Comparison of ENCODE assay signal across 14 cellular contexts in genomic region chr1:229643996-229644748, GRCh38. TPM values are rescaled to one million over a fixed set of nuclear protein-coding genes. Genes with fewer than 3 reads are reported as not detected.
DNase-seq lines count a peak whose midpoint lies in the region; ATAC-seq and TF ChIP-seq lines count a peak whose summit lies in the region.
"Had no signal": no experiment of that assay in that cellular context is flagged by ENCODE, and none has a peak within 500 bp of the region (broad histone marks: within the 10 kb centered on the region; RNA-seq: fewer than 3 reads in every experiment).

No MANE protein-coding gene starts in this region.

- peaks cover 6% of the 10 kb centered on the region for H3K4me1 Mint-ChIP-seq in activated CD8-positive, alpha-beta T cell treated with anti-CD3 and anti-CD28 coated beads, Interleukin-2, amount 10 ng/mL, durations not matched to agents 7 days and 5 days (ENCODE audit: low read depth)
- peaks cover 5% of the 10 kb centered on the region for H3K4me1 Mint-ChIP-seq in activated CD8-positive, alpha-beta T cell treated with anti-CD3 and anti-CD28 coated beads for 36 hours (ENCODE audit: low read depth)
- H3K4me1 Mint-ChIP-seq in chondrocyte (ENCODE audit: low read depth), result peaks cover 8% of the 10 kb centered on the region
- H3K4me1 Mint-ChIP-seq in stimulated activated memory B cell treated with anti-CD40 and anti-IgM and Interleukin-4, amounts not matched to agents 10 μg/mL and 1 μg/mL and 100 μg/mL, for 72 hours, result peaks cover 19% of the 10 kb centered on the region

- H3K9me3 Mint-ChIP-seq in activated CD8-positive, alpha-beta T cell treated with anti-CD3 and anti-CD28 coated beads, Interleukin-2, amount 10 ng/mL, durations not matched to agents 7 days and 5 days (ENCODE audit: insufficient read depth), result no peaks in the 10 kb centered on the region
- H3K9me3 Mint-ChIP-seq in activated CD8-positive, alpha-beta T cell treated with anti-CD3 and anti-CD28 coated beads for 36 hours, result no peaks in the 10 kb centered on the region
- no peaks in the 10 kb centered on the region for H3K9me3 Mint-ChIP-seq in chondrocyte (ENCODE audit: low read depth)
- H3K9me3 Mint-ChIP-seq in stimulated activated memory B cell treated with anti-CD40 and anti-IgM and Interleukin-4, amounts not matched to agents 10 μg/mL and 1 μg/mL and 100 μg/mL, for 72 hours, result no peaks in the 10 kb centered on the region
- H3K9me3 Mint-ChIP-seq: activated naive CD4-positive, alpha-beta T cell treated with anti-CD3 and anti-CD28 coated beads for 36 hours had no signal

- H3K27ac Mint-ChIP-seq in activated CD8-positive, alpha-beta T cell treated with anti-CD3 and anti-CD28 coated beads, Interleukin-2, amount 10 ng/mL, durations not matched to agents 7 days and 5 days, result peak overlapping the region; percentile 23
- no peak overlapping the region for H3K27ac Mint-ChIP-seq in activated CD8-positive, alpha-beta T cell treated with anti-CD3 and anti-CD28 coated beads for 36 hours
- H3K27ac Mint-ChIP-seq in chondrocyte (ENCODE audit: unreplicated experiment), result peak overlapping the region; percentile 18
- H3K27ac Mint-ChIP-seq in stimulated activated memory B cell treated with anti-CD40 and anti-IgM and Interleukin-4, amounts not matched to agents 10 μg/mL and 1 μg/mL and 100 μg/mL, for 72 hours, result peak overlapping the region; percentile 29
- H3K27ac Mint-ChIP-seq: activated naive CD4-positive, alpha-beta T cell treated with anti-CD3 and anti-CD28 coated beads for 36 hours had no signal

- no peak overlapping the region for H3K4me3 Mint-ChIP-seq in activated CD8-positive, alpha-beta T cell treated with anti-CD3 and anti-CD28 coated beads, Interleukin-2, amount 10 ng/mL, durations not matched to agents 7 days and 5 days
- no peak overlapping the region for H3K4me3 Mint-ChIP-seq in activated CD8-positive, alpha-beta T cell treated with anti-CD3 and anti-CD28 coated beads for 36 hours
- no peak overlapping the region for H3K4me3 Mint-ChIP-seq in chondrocyte (ENCODE audit: unreplicated experiment)
- no peak overlapping the region for H3K4me3 Mint-ChIP-seq in stimulated activated memory B cell treated with anti-CD40 and anti-IgM and Interleukin-4, amounts not matched to agents 10 μg/mL and 1 μg/mL and 100 μg/mL, for 72 hours
- H3K4me3 Mint-ChIP-seq: activated naive CD4-positive, alpha-beta T cell treated with anti-CD3 and anti-CD28 coated beads for 36 hours had no signal

- TF ChIP-seq CTCF in activated CD8-positive, alpha-beta T cell treated with anti-CD3 and anti-CD28 coated beads for 36 hours (IDR thresholded peaks at IDR 0.05), result no peak
- no peak for TF ChIP-seq CTCF in chondrocyte (IDR thresholded peaks at IDR 0.05)

- DNase-seq in activated CD8-positive, alpha-beta T cell treated with anti-CD3 and anti-CD28 coated beads, Interleukin-2, amount 10 ng/mL, durations not matched to agents 7 days and 5 days, result no peak
- no peak for DNase-seq in activated CD8-positive, alpha-beta T cell treated with anti-CD3 and anti-CD28 coated beads for 36 hours
- no peak for DNase-seq in chondrocyte (ENCODE audit: low spot score)
- no peak for DNase-seq in HUDEP-2 (lab: John Stamatoyannopoulos, UW; ENCODE audit: unreplicated experiment in 76 of 76)
- no peak for DNase-seq in cardiac septum (ENCODE audit: low spot score)
- no peak for DNase-seq in SKM-1 (lab: John Stamatoyannopoulos, UW; ENCODE audit: unreplicated experiment)
- DNase-seq: activated CD4-positive, alpha-beta T cell treated with anti-CD3 and anti-CD28 coated beads for 1 hour; activated naive CD4-positive, alpha-beta T cell treated with anti-CD3 and anti-CD28 coated beads for 36 hours; dorsolateral prefrontal cortex; retina had no signal

- no peak for ATAC-seq in activated CD8-positive, alpha-beta T cell treated with anti-CD3 and anti-CD28 coated beads, Interleukin-2, amount 10 ng/mL, durations not matched to agents 7 days and 5 days
- no peak for ATAC-seq in activated CD8-positive, alpha-beta T cell treated with anti-CD3 and anti-CD28 coated beads for 36 hours
- ATAC-seq in HG03108 (IDR thresholded peaks at IDR 0.05; ENCODE audit: unreplicated experiment), result peak; percentile 66
- ATAC-seq in stimulated activated memory B cell treated with anti-CD40 and anti-IgM and Interleukin-4, amounts not matched to agents 10 μg/mL and 1 μg/mL and 100 μg/mL, for 72 hours, result peak; percentile 71
- ATAC-seq: A549, Right ventricle myocardium inferior had no signal

- H3K36me3 Mint-ChIP-seq in activated CD8-positive, alpha-beta T cell treated with anti-CD3 and anti-CD28 coated beads, Interleukin-2, amount 10 ng/mL, durations not matched to agents 7 days and 5 days (ENCODE audit: low read depth), result peaks cover 30% of the 10 kb centered on the region
- peaks cover 46% of the 10 kb centered on the region for H3K36me3 Mint-ChIP-seq in activated CD8-positive, alpha-beta T cell treated with anti-CD3 and anti-CD28 coated beads for 36 hours (ENCODE audit: low read depth)
- H3K36me3 Mint-ChIP-seq in chondrocyte (ENCODE audit: low read depth), result peaks cover 16% of the 10 kb centered on the region
- peaks cover 48% of the 10 kb centered on the region for H3K36me3 Mint-ChIP-seq in stimulated activated memory B cell treated with anti-CD40 and anti-IgM and Interleukin-4, amounts not matched to agents 10 μg/mL and 1 μg/mL and 100 μg/mL, for 72 hours

- POLR2A ChIA-PET in activated CD8-positive, alpha-beta T cell treated with anti-CD3 and anti-CD28 coated beads, Interleukin-2, amount 10 ng/mL, durations not matched to agents 7 days and 5 days (lab: Charles Lee), result no interaction called here
- POLR2A ChIA-PET in activated CD8-positive, alpha-beta T cell treated with anti-CD3 and anti-CD28 coated beads for 36 hours (lab: Charles Lee), result no interaction called here

- CTCF ChIA-PET in activated CD8-positive, alpha-beta T cell treated with anti-CD3 and anti-CD28 coated beads, Interleukin-2, amount 10 ng/mL, durations not matched to agents 7 days and 5 days (lab: Charles Lee), result no interaction called here
- CTCF ChIA-PET in activated CD8-positive, alpha-beta T cell treated with anti-CD3 and anti-CD28 coated beads for 36 hours (lab: Charles Lee), result no interaction called here

- H3K27me3 Mint-ChIP-seq in activated CD8-positive, alpha-beta T cell treated with anti-CD3 and anti-CD28 coated beads, Interleukin-2, amount 10 ng/mL, durations not matched to agents 7 days and 5 days (ENCODE audit: low read depth), result no peaks in the 10 kb centered on the region
- H3K27me3 Mint-ChIP-seq in activated CD8-positive, alpha-beta T cell treated with anti-CD3 and anti-CD28 coated beads for 36 hours, result no peaks in the 10 kb centered on the region
- H3K27me3 Mint-ChIP-seq in chondrocyte (ENCODE audit: low read depth), result no peaks in the 10 kb centered on the region
- no peaks in the 10 kb centered on the region for H3K27me3 Mint-ChIP-seq in stimulated activated memory B cell treated with anti-CD40 and anti-IgM and Interleukin-4, amounts not matched to agents 10 μg/mL and 1 μg/mL and 100 μg/mL, for 72 hours

- intact Hi-C loops in activated CD8-positive, alpha-beta T cell treated with anti-CD3 and anti-CD28 coated beads for 36 hours (cut with micrococcal nuclease), result no loop called here
- intact Hi-C loops in cardiac septum (cut with DNase I), result no loop called here

RNA-seq across cellular contexts. Expression of gene URB2, which starts 18.1 kb away (rescaled TPM):
- 10 to 100 TPM; 17.2 to 17.5 TPM for total RNA-seq in activated CD8-positive, alpha-beta T cell treated with anti-CD3 and anti-CD28 coated beads, Interleukin-2, amount 10 ng/mL, durations not matched to agents 7 days and 5 days
- total RNA-seq in activated CD8-positive, alpha-beta T cell treated with anti-CD3 and anti-CD28 coated beads for 36 hours, result 10 to 100 TPM; 17.4 to 17.7 TPM
- 7.9 to 11.7 TPM (median 8.4 TPM) in 3 replicates for total RNA-seq in chondrocyte
- total RNA-seq in cardiac septum, result 5.5 TPM

RNA-seq across cellular contexts. Expression of gene TAF5L, which starts 18.2 kb away (rescaled TPM):
- 10 to 100 TPM; 30.2 to 30.7 TPM for total RNA-seq in activated CD8-positive, alpha-beta T cell treated with anti-CD3 and anti-CD28 coated beads, Interleukin-2, amount 10 ng/mL, durations not matched to agents 7 days and 5 days
- total RNA-seq in activated CD8-positive, alpha-beta T cell treated with anti-CD3 and anti-CD28 coated beads for 36 hours, result 10 to 100 TPM; 17.7 to 19.5 TPM
- 16.4 to 22.1 TPM (median 18.8 TPM) in 3 replicates for total RNA-seq in chondrocyte
- total RNA-seq in cardiac septum, result 12.5 TPM

Comparison
In these comparisons a context has a peak if more than half of its experiments do, and no peak if none do; other contexts are left out.
1. ATAC-seq: peak in HG03108 (single experiment) and stimulated activated memory B cell treated with anti-CD40 and anti-IgM and Interleukin-4, amounts not matched to agents 10 μg/mL and 1 μg/mL and 100 μg/mL, for 72 hours (single experiment); none in activated CD8-positive, alpha-beta T cell treated with anti-CD3 and anti-CD28 coated beads, Interleukin-2, amount 10 ng/mL, durations not matched to agents 7 days and 5 days (single experiment) and activated CD8-positive, alpha-beta T cell treated with anti-CD3 and anti-CD28 coated beads for 36 hours (single experiment).